In genomic region chr16:73369841-73370240, GRCh38 we compare ENCODE assay signal across 32 cellular contexts.
"Had no signal": no experiment of that assay in that cellular context is flagged by ENCODE, and none has a peak within 500 bp of the region (broad histone marks: within the 10 kb centered on the region; RNA-seq: fewer than 3 reads in every experiment).

No MANE protein-coding gene starts in this region.

- H3K36me3 Mint-ChIP-seq: activated CD8-positive, alpha-beta memory T cell treated with anti-CD3 and anti-CD28 coated beads, Interleukin-2, amount 10 ng/mL, durations not matched to agents 7 days and 5 days; activated naive CD4-positive, alpha-beta T cell treated with anti-CD3 and anti-CD28 coated beads, Interleukin-2, amount 10 ng/mL, durations not matched to agents 7 days and 5 days; activated naive CD8-positive, alpha-beta T cell treated with anti-CD3 and anti-CD28 coated beads for 36 hours; T-cell had no signal

- DNase-seq: activated CD4-positive, alpha-beta memory T cell treated with anti-CD3 and anti-CD28 coated beads, Interleukin-2, amount 10 ng/mL, durations not matched to agents 7 days and 5 days; activated CD4-positive, alpha-beta T cell treated with anti-CD3 and anti-CD28 coated beads for 1 hour; activated CD4-positive, alpha-beta T cell treated with anti-CD3 and anti-CD28 coated beads for 48 hours; activated CD4-positive, CD25-positive, alpha-beta regulatory T cell; activated CD8-positive, alpha-beta memory T cell treated with anti-CD3 and anti-CD28 coated beads for 24 hours; activated CD8-positive, alpha-beta memory T cell treated with anti-CD3 and anti-CD28 coated beads, Interleukin-2, amount 10 ng/mL, durations not matched to agents 7 days and 5 days; activated CD8-positive, alpha-beta memory T cell treated with anti-CD3 and anti-CD28 coated beads, Interleukin-2, amount 50 U/mL, for 48 hours; activated effector memory CD4-positive, alpha-beta T cell treated with Interleukin-2 at 50 U/mL for 16 hours; activated naive CD4-positive, alpha-beta T cell treated with anti-CD3 and anti-CD28 coated beads, Interleukin-2, amount 10 ng/mL, durations not matched to agents 7 days and 5 days; activated naive CD8-positive, alpha-beta T cell treated with anti-CD3 and anti-CD28 coated beads for 36 hours; activated T-cell treated with anti-CD3 and anti-CD28 coated beads, Interleukin-2, amount 50 U/mL, for 48 hours; amygdala; IMR-90; NCI-H1092; NCI-H1436 treated with DMSO at 0.1 percent for 48 hours; NCI-H1694 treated with DMSO at 0.1 percent for 48 hours; NCI-H2029; NCI-H510A; NCI-H526 treated with DMSO at 0.1 percent for 48 hours; NCI-H774; Peyer's patch; RPMI8226; SHP77 treated with DMSO at 0.1 percent for 48 hours; T-cell; T-helper 17 cell; WERI-Rb-1 had no signal

- H3K27me3 ChIP-seq: ascending aorta, cardiac muscle cell, Peyer's patch, SJSA1 had no signal

- H3K9me3 Mint-ChIP-seq: activated naive CD8-positive, alpha-beta T cell treated with anti-CD3 and anti-CD28 coated beads for 36 hours had no signal

- H3K27ac Mint-ChIP-seq: activated CD4-positive, alpha-beta memory T cell treated with anti-CD3 and anti-CD28 coated beads, Interleukin-2, amount 10 ng/mL, durations not matched to agents 7 days and 5 days; activated CD8-positive, alpha-beta memory T cell treated with anti-CD3 and anti-CD28 coated beads, Interleukin-2, amount 10 ng/mL, durations not matched to agents 7 days and 5 days; activated naive CD4-positive, alpha-beta T cell treated with anti-CD3 and anti-CD28 coated beads, Interleukin-2, amount 10 ng/mL, durations not matched to agents 7 days and 5 days; activated naive CD8-positive, alpha-beta T cell treated with anti-CD3 and anti-CD28 coated beads for 36 hours; T-cell; T-helper 17 cell had no signal

- H3K4me1 ChIP-seq: ascending aorta, SJSA1 had no signal

- ATAC-seq: activated CD8-positive, alpha-beta memory T cell treated with anti-CD3 and anti-CD28 coated beads, Interleukin-2, amount 10 ng/mL, durations not matched to agents 7 days and 5 days; K562; SK-N-SH treated with all-trans-retinoic acid at 6 μM for 48 hours; T-cell; T-helper 17 cell had no signal

- H3K27ac ChIP-seq: ascending aorta, cardiac muscle cell, Peyer's patch, SJSA1, WERI-Rb-1 had no signal

- H3K4me3 Mint-ChIP-seq: activated CD4-positive, alpha-beta memory T cell treated with anti-CD3 and anti-CD28 coated beads, Interleukin-2, amount 10 ng/mL, durations not matched to agents 7 days and 5 days; activated CD8-positive, alpha-beta memory T cell treated with anti-CD3 and anti-CD28 coated beads, Interleukin-2, amount 10 ng/mL, durations not matched to agents 7 days and 5 days; activated naive CD4-positive, alpha-beta T cell treated with anti-CD3 and anti-CD28 coated beads, Interleukin-2, amount 10 ng/mL, durations not matched to agents 7 days and 5 days; activated naive CD8-positive, alpha-beta T cell treated with anti-CD3 and anti-CD28 coated beads for 36 hours; central memory CD8-positive, alpha-beta T cell; T-cell; T-helper 17 cell had no signal

- H3K9me3 ChIP-seq: ascending aorta, Peyer's patch, SJSA1 had no signal

- H3K4me1 Mint-ChIP-seq: activated CD4-positive, alpha-beta memory T cell treated with anti-CD3 and anti-CD28 coated beads, Interleukin-2, amount 10 ng/mL, durations not matched to agents 7 days and 5 days; activated CD8-positive, alpha-beta memory T cell treated with anti-CD3 and anti-CD28 coated beads, Interleukin-2, amount 10 ng/mL, durations not matched to agents 7 days and 5 days; activated naive CD4-positive, alpha-beta T cell treated with anti-CD3 and anti-CD28 coated beads, Interleukin-2, amount 10 ng/mL, durations not matched to agents 7 days and 5 days; activated naive CD8-positive, alpha-beta T cell treated with anti-CD3 and anti-CD28 coated beads for 36 hours; central memory CD8-positive, alpha-beta T cell; T-cell; T-helper 17 cell had no signal

- H3K27me3 Mint-ChIP-seq: activated CD4-positive, alpha-beta memory T cell treated with anti-CD3 and anti-CD28 coated beads, Interleukin-2, amount 10 ng/mL, durations not matched to agents 7 days and 5 days; activated CD8-positive, alpha-beta memory T cell treated with anti-CD3 and anti-CD28 coated beads, Interleukin-2, amount 10 ng/mL, durations not matched to agents 7 days and 5 days; activated naive CD4-positive, alpha-beta T cell treated with anti-CD3 and anti-CD28 coated beads, Interleukin-2, amount 10 ng/mL, durations not matched to agents 7 days and 5 days; central memory CD8-positive, alpha-beta T cell; T-helper 17 cell had no signal

- H3K36me3 ChIP-seq: ascending aorta, cardiac muscle cell, Peyer's patch, SJSA1, WERI-Rb-1 had no signal

- H3K4me3 ChIP-seq: ascending aorta, cardiac muscle cell, K562, Peyer's patch, SJSA1 had no signal
